8 cellular contexts compared by ENCODE assay signal in genomic region chr4:161252520-161253141, GRCh38.
DNase-seq lines count a peak whose midpoint lies in the region; ATAC-seq, FAIRE-seq and TF ChIP-seq lines count a peak whose summit lies in the region.

No MANE protein-coding gene starts in this region.

- no peak overlapping the region for H3K4me2 ChIP-seq in Karpas-422 (ENCODE audit: low read depth, low read length, poor library complexity, severe bottlenecking)
- H3K4me2 ChIP-seq in GM12878 (ENCODE audit: control insufficient read depth, insufficient read depth), result no peak overlapping the region

- peaks cover 17% of the 10 kb centered on the region for H3K9me3 Mint-ChIP-seq in neural crest cell

- WGBS in GM12878 (ENCODE audit: insufficient coverage, insufficient replicate concordance, low lambda C conversion rate, missing lambda C conversion rate), result 2% methylated on average over 6 of the region's 6 CpGs

- H3K4me1 ChIP-seq in Karpas-422 (ENCODE audit: low read length) (no peaks in the 10 kb centered on the region), GM12878 (ENCODE audit: control insufficient read depth, insufficient read depth, low read length) (no peaks in the 10 kb centered on the region)

- no peak overlapping the region for H3K27ac Mint-ChIP-seq in neural crest cell (ENCODE audit: unreplicated experiment)

- SMC1A ChIA-PET in GM12878 (lab: Charles Lee; ENCODE audit: uncharacterized antibody, unreplicated experiment), result interaction anchor here (0.8 to 2.0 kb wide), 8 partner anchors 17 to 1785 kb away, joined by 3 to 10 read pairs (median 4); no protein-coding TSS in a partner anchor

- POLR2A ChIA-PET in GM12878 (lab: Charles Lee), result no interaction called here

- ATAC-seq in GM21786 (IDR thresholded peaks at IDR 0.05; ENCODE audit: unreplicated experiment), result peak; percentile 77
- peak; percentile 81 for ATAC-seq in GM12878

- in situ Hi-C loops in GM12878 (cut with MboI), result loop anchor here (25.0 kb wide), 1 partner anchor 710 kb away; no protein-coding TSS in a partner anchor

- no peak for TF ChIP-seq POLR2A in GM12878 (IDR thresholded peaks at IDR 0.05; ENCODE audit: low read depth, low read length)

- H3K9ac ChIP-seq in Karpas-422 (ENCODE audit: low read length) (no peak overlapping the region), GM12878 (ENCODE audit: control insufficient read depth, insufficient read depth, low read length) (no peak overlapping the region)

- peak; percentile 93 for FAIRE-seq in GM12878 (lab: Jason Lieb, UNC)

- peak; percentile 80 for TF ChIP-seq RAD21 in GM12878 (IDR thresholded peaks at IDR 0.05; ENCODE audit: insufficient read depth, low read depth, low read length)

- H3K79me2 ChIP-seq in Karpas-422 (ENCODE audit: low read length) (no peaks in the 10 kb centered on the region), GM12878 (ENCODE audit: control insufficient read depth, insufficient read depth, low read length) (no peaks in the 10 kb centered on the region)

- H3K27me3 Mint-ChIP-seq in neural crest cell (ENCODE audit: low read depth), result no peaks in the 10 kb centered on the region

- DNase-seq in GM12865 (ENCODE audit: low read depth), result peak; percentile 64
- peak; percentile 82 for DNase-seq in Karpas-422
- DNase-seq in GM12878 (ENCODE audit: low read depth, low spot score), result peak; percentile 15
- no peak for DNase-seq in neural crest cell (ENCODE audit: low read depth, low spot score)
- DNase-seq in hypothalamus (lab: John Stamatoyannopoulos, UW), result no peak
- DNase-seq in nucleus accumbens (lab: John Stamatoyannopoulos, UW), result no peak
- no peak for DNase-seq in SHP77 (lab: John Stamatoyannopoulos, UW)

- no peaks in the 10 kb centered on the region for H3K9me2 ChIP-seq in Karpas-422 (replicated peaks; ENCODE audit: insufficient read depth, low read length)

- H3K36me3 ChIP-seq in Karpas-422 (ENCODE audit: insufficient read depth, low read length), result no peaks in the 10 kb centered on the region
- H3K36me3 ChIP-seq in GM12878 (ENCODE audit: control insufficient read depth in 2 of 2, insufficient read depth in 2 of 2, low read length in 1 of 2), result no peaks in the 10 kb centered on the region; a peak in 1 of 4 replicates

- no peaks in the 10 kb centered on the region for H3K27me3 ChIP-seq in Karpas-422 (ENCODE audit: low read length)
- H3K27me3 ChIP-seq in GM12878 (replicated peaks in 1 of 2; ENCODE audit: control insufficient read depth in 2 of 2, insufficient read depth in 2 of 2, low read length in 1 of 2), result no peaks in the 10 kb centered on the region

- intact Hi-C loops in GM12878 (cut with micrococcal nuclease; ENCODE audit: unreplicated experiment), result loop anchor here (1.0 to 5.0 kb wide), 3 partner anchors 305 to 917 kb away; no protein-coding TSS in a partner anchor

- RAD21 ChIA-PET in GM12878 (lab: Charles Lee; ENCODE audit: unreplicated experiment), result interaction anchor here (1.2 to 6.2 kb wide), 5 partner anchors 31 to 916 kb away, joined by 3 to 40 read pairs (median 3); no protein-coding TSS in a partner anchor

- H2AFZ ChIP-seq in Karpas-422 (ENCODE audit: low read length) (no peak overlapping the region), GM12878 (ENCODE audit: control insufficient read depth, low read depth, low read length) (no peak overlapping the region)

- H3K9me3 ChIP-seq in Karpas-422 (ENCODE audit: low read length) (peaks cover 18% of the 10 kb centered on the region), GM12878 (replicated peaks; ENCODE audit: control insufficient read depth, insufficient read depth, low read length) (no peaks in the 10 kb centered on the region; the same call in 2 of the 3 replicates)

- BruUV-seq in GM12878 (replicated peaks; lab: Mats Ljungman, UMichigan), result no TSS peak

- CTCF ChIA-PET in GM12878 (lab: Yijun Ruan, JAX), result interaction anchor here (0.6 to 2.9 kb wide), 12 partner anchors 9 to 1256 kb away, joined by 3 to 22 read pairs (median 4); no protein-coding TSS in a partner anchor

- H3K4me1 Mint-ChIP-seq in neural crest cell, result no peaks in the 10 kb centered on the region

- H3K4me3 Mint-ChIP-seq in neural crest cell, result no peak overlapping the region

- no peak overlapping the region for H3K27ac ChIP-seq in Karpas-422 (ENCODE audit: low read length)
- no peak overlapping the region for H3K27ac ChIP-seq in GM12878 (ENCODE audit: control insufficient read depth, insufficient read depth)

- TF ChIP-seq EP300 in GM12878 (IDR thresholded peaks at IDR 0.05; ENCODE audit: borderline replicate concordance in 1 of 2, control insufficient read depth in 1 of 2, low read depth in 2 of 2, low read length in 2 of 2), result no peak

- H3K4me3 ChIP-seq in GM12865 (ENCODE audit: low read depth, low read length), result no peak overlapping the region
- no peak overlapping the region for H3K4me3 ChIP-seq in Karpas-422 (ENCODE audit: low read length)
- H3K4me3 ChIP-seq in GM12878, result no peak overlapping the region

- no peaks in the 10 kb centered on the region for H4K20me1 ChIP-seq in Karpas-422 (ENCODE audit: insufficient read depth, low read depth, low read length)
- no peaks in the 10 kb centered on the region for H4K20me1 ChIP-seq in GM12878 (ENCODE audit: control insufficient read depth, insufficient read depth)

- peaks cover 15% of the 10 kb centered on the region for H3K36me3 Mint-ChIP-seq in neural crest cell (ENCODE audit: low read depth)

- TF ChIP-seq CTCF in GM12865 (IDR thresholded peaks at IDR 0.05; ENCODE audit: insufficient read depth, low read depth, low read length, missing control alignments), result peak; percentile 87
- peak; percentile 89 to 92 (median 91) for TF ChIP-seq CTCF in GM12878 (IDR thresholded peaks at IDR 0.05 in 2 of 3, conservative IDR thresholded peaks at IDR 0.05 in 1 of 3; ENCODE audit: control insufficient read depth in 2 of 3, extremely low read depth in 1 of 3, insufficient read depth in 1 of 3, low read depth in 3 of 3, low read length in 3 of 3)
- TF ChIP-seq CTCF in neural crest cell (conservative IDR thresholded peaks at IDR 0.05), result peak; percentile 62

TF ChIP-seq in GM12878, 131 proteins besides CTCF, POLR2A, EP300 and RAD21:
- TF ChIP-seq RB1 (IDR thresholded peaks at IDR 0.05; ENCODE audit: borderline replicate concordance), result peak; percentile 49; the same call in 1 of the 2 replicates
- TF ChIP-seq ZNF592 (IDR thresholded peaks at IDR 0.05), result 0 out of 2 replicates have a peak, but pooled peaks have one; percentile 56
- TF ChIP-seq EZH2 (IDR thresholded peaks at IDR 0.05; ENCODE audit: borderline replicate concordance, control insufficient read depth, low read depth, low read length), result no peak
- peak; percentile 84; the same call in 1 of the 2 replicates for TF ChIP-seq SMC3 (IDR thresholded peaks at IDR 0.05; ENCODE audit: borderline replicate concordance, low read length)
- TF ChIP-seq ZNF24 (IDR thresholded peaks at IDR 0.05), result 0 out of 2 replicates have a peak, but pooled peaks have one; percentile 22
- no peak for TF ChIP-seq ATF7 (IDR thresholded peaks at IDR 0.05; ENCODE audit: low read depth)
- TF ChIP-seq NFYA (IDR thresholded peaks at IDR 0.05; ENCODE audit: borderline replicate concordance, low read depth, low read length), result no peak

Comparison
In these comparisons a context has a peak if more than half of its experiments do, and no peak if none do; other contexts are left out.
1. DNase-seq: peak in GM12865 (single experiment), Karpas-422 (single experiment) and GM12878 (single experiment); none in neural crest cell (single experiment), hypothalamus (0 of 51), nucleus accumbens (0 of 56) and SHP77 (0 of 2).
2. Peak in every context shown above with its lines, with median percentiles within 50 percentile points of each other: CTCF ChIP-seq.